In the genomic region with DNA sequence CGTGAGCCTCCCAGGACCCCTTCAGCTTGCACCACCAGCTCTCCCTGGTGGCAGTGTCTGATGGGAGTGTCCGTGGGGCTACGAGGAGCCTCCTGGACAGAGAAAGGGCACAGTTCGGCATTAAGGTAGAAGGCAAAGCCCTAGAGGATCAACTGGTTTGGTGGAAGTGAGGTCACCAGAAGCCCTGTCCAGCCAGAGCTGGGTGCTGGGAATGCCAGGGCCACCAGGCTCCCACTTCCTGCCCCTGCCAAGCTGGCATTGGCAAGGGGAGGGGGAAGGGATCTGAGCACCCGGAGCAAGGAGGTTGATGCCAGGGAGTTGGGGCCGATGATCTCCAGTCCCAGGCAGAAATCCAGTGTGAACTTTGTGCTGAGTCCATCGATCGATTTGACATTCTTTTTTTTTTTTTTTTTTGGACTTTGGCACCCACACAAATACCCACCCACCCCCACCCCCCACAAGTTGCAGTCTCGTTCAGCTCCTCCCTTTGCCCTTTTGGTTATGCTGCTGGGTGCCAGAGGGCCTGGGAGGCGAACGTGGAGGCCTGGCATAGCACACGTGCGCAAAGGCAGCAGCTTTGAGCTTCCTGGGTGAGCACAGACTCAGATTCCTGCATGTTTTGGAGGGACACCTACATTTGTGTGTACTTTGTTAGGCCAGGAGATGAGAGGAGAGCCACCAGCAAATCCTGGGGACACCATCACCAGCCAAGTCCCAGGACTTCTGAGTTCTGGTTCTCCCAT, we compare ENCODE assay signal across 9 cellular contexts. TPM values are rescaled to one million over a fixed set of nuclear protein-coding genes. Genes with fewer than 3 reads are reported as not detected.
A peak's percentile ranks its signal among the peaks of the same experiment; 100 is the strongest.
DNase-seq lines count a peak whose midpoint lies in the region; ATAC-seq and TF ChIP-seq lines count a peak whose summit lies in the region.
"Had no signal": no experiment of that assay in that cellular context is flagged by ENCODE, and none has a peak within 500 bp of the region (broad histone marks: within the 10 kb centered on the region; RNA-seq: fewer than 3 reads in every experiment).

No MANE protein-coding gene starts in this region.

- ATAC-seq in HG03159 (IDR thresholded peaks at IDR 0.05; ENCODE audit: unreplicated experiment): no peak

- peak overlapping the region; percentile 84 for H3K4me3 Mint-ChIP-seq in activated CD4-positive, alpha-beta memory T cell treated with anti-CD3 and anti-CD28 coated beads for 36 hours

- CTCF ChIA-PET in HEK293 (lab: Yijun Ruan, JAX): interaction anchor here (0.8 to 3.0 kb wide), 8 partner anchors 8 to 112 kb away, joined by 3 to 13 read pairs (median 5); no protein-coding TSS in a partner anchor
- CTCF ChIA-PET in activated CD4-positive, alpha-beta memory T cell treated with anti-CD3 and anti-CD28 coated beads for 36 hours (lab: Charles Lee): interaction anchor here (0.7 to 14.9 kb wide), 16 partner anchors 9 to 208 kb away, joined by 3 to 176 read pairs (median 5); a partner anchor contains a TSS

- POLR2A ChIA-PET in HEK293 (lab: Yijun Ruan, JAX): interaction anchor here (1.3 to 1.9 kb wide), 7 partner anchors 8 to 123 kb away, joined by 4 to 22 read pairs (median 8); a partner anchor contains a TSS
- POLR2A ChIA-PET in activated CD4-positive, alpha-beta memory T cell treated with anti-CD3 and anti-CD28 coated beads for 36 hours (lab: Charles Lee): interaction anchor here (0.9 to 4.4 kb wide), 12 partner anchors 8 to 262 kb away, joined by 3 to 24 read pairs (median 6); a partner anchor contains a TSS

- H3K27ac Mint-ChIP-seq in activated CD4-positive, alpha-beta memory T cell treated with anti-CD3 and anti-CD28 coated beads for 36 hours: peak overlapping the region; percentile 85

- TF ChIP-seq CTCF in HEK293 (tag by site-specific recombination; IDR thresholded peaks at IDR 0.05): 0 out of 2 replicates have a peak, but pooled peaks have one; percentile 39

- H3K4me1 Mint-ChIP-seq in activated CD4-positive, alpha-beta memory T cell treated with anti-CD3 and anti-CD28 coated beads for 36 hours (ENCODE audit: low read depth): peaks cover 55% of the 10 kb centered on the region

- H3K9me3 Mint-ChIP-seq in activated CD4-positive, alpha-beta memory T cell treated with anti-CD3 and anti-CD28 coated beads for 36 hours: no peaks in the 10 kb centered on the region

- DNase-seq in activated CD4-positive, alpha-beta memory T cell treated with anti-CD3 and anti-CD28 coated beads for 36 hours: peak; percentile 40
- DNase-seq in hippocampal formation (lab: John Stamatoyannopoulos, UW) (peak; percentile 32 to 60), OCI-M1 (lab: John Stamatoyannopoulos, UW) (no peak), NOMO-1 (lab: John Stamatoyannopoulos, UW; ENCODE audit: unreplicated experiment in 2 of 2) (no peak), NOMO-1 treated with DMSO at 0.1 percent for 48 hours (lab: John Stamatoyannopoulos, UW; ENCODE audit: unreplicated experiment) (no peak)
- DNase-seq: NCI-H187 treated with DMSO at 0.1 percent for 48 hours had no signal

- no peaks in the 10 kb centered on the region for H3K27me3 Mint-ChIP-seq in activated CD4-positive, alpha-beta memory T cell treated with anti-CD3 and anti-CD28 coated beads for 36 hours

- H3K36me3 ChIP-seq in HEK293 (ENCODE audit: control insufficient read depth in 2 of 2, insufficient read depth in 1 of 2, low read length in 2 of 2): no peaks in the 10 kb centered on the region

- peaks cover 27% of the 10 kb centered on the region for H3K36me3 Mint-ChIP-seq in activated CD4-positive, alpha-beta memory T cell treated with anti-CD3 and anti-CD28 coated beads for 36 hours

- peaks cover 7% of the 10 kb centered on the region for H3K4me1 ChIP-seq in HEK293 (ENCODE audit: control insufficient read depth, insufficient read depth, low read length)

- intact Hi-C loops in activated CD4-positive, alpha-beta memory T cell treated with anti-CD3 and anti-CD28 coated beads for 36 hours (cut with micrococcal nuclease): loop anchor here (1.0 kb wide), 1 partner anchor 9 kb away; no protein-coding TSS in a partner anchor

- no peaks in the 10 kb centered on the region for H3K9me3 ChIP-seq in HEK293 (ENCODE audit: control insufficient read depth, insufficient read depth, low read depth, low read length)

- H3K4me3 ChIP-seq in HEK293 (ENCODE audit: low read depth, low read length) (no peak overlapping the region), skin epidermis (peak overlapping the region; percentile 61 to 94 (median 80))

- H3K27ac ChIP-seq in HEK293 (ENCODE audit: extremely low read depth, low read depth, low read length): no peak overlapping the region
- H3K27ac ChIP-seq in skin epidermis: peak overlapping the region in 17 of 21 experiments; percentile 14 to 93 (median 84)

TF ChIP-seq in HEK293, 187 proteins besides CTCF, POLR2A, EP300 and RAD21:
- no peak for TF ChIP-seq ZNF140 (tag by site-specific recombination; IDR thresholded peaks at IDR 0.05)
- TF ChIP-seq WT1 (tag by site-specific recombination; IDR thresholded peaks at IDR 0.05): no peak
- TF ChIP-seq ZNF621 (tag by site-specific recombination; IDR thresholded peaks at IDR 0.05): no peak
- TF ChIP-seq GFI1B (tag by site-specific recombination; IDR thresholded peaks at IDR 0.05): no peak
- TF ChIP-seq SCRT2 (tag by site-specific recombination; IDR thresholded peaks at IDR 0.05): 0 out of 2 replicates have a peak, but pooled peaks have one; percentile 15
- no peak for TF ChIP-seq ZNF626 (tag by site-specific recombination; IDR thresholded peaks at IDR 0.05)

RNA-seq across cellular contexts. Expression of a gene that starts 2.1 kb away (rescaled TPM):
- total RNA-seq in activated CD4-positive, alpha-beta memory T cell treated with anti-CD3 and anti-CD28 coated beads for 36 hours: 100 to 1,000 TPM; 136 TPM

RNA-seq across cellular contexts. Expression of a gene that starts 13.4 kb away (rescaled TPM):
- 1 to 10 TPM; 6.5 to 7.0 TPM for total RNA-seq in activated CD4-positive, alpha-beta memory T cell treated with anti-CD3 and anti-CD28 coated beads for 36 hours

RNA-seq across cellular contexts. Expression of a gene that starts 25.6 kb away (rescaled TPM):
- 10 to 100 TPM; 42.9 to 46.9 TPM for total RNA-seq in activated CD4-positive, alpha-beta memory T cell treated with anti-CD3 and anti-CD28 coated beads for 36 hours

RNA-seq across cellular contexts. Expression of a gene that starts 37.8 kb away (rescaled TPM):
- total RNA-seq in activated CD4-positive, alpha-beta memory T cell treated with anti-CD3 and anti-CD28 coated beads for 36 hours: not detected

Comparison
In these comparisons a context has a peak if more than half of its experiments do, and no peak if none do; other contexts are left out.
1. DNase-seq: peak in activated CD4-positive, alpha-beta memory T cell treated with anti-CD3 and anti-CD28 coated beads for 36 hours (single experiment) and hippocampal formation (2 of 2); none in OCI-M1 (single experiment), NOMO-1 (0 of 2) and NOMO-1 treated with DMSO at 0.1 percent for 48 hours (single experiment).